ENCODE assay signal across 13 cellular contexts in genomic region chr16:47386201-47386718, GRCh38.
A peak's percentile ranks its signal among the peaks of the same experiment; 100 is the strongest.
DNase-seq lines count a peak whose midpoint lies in the region; ATAC-seq and TF ChIP-seq lines count a peak whose summit lies in the region.
"Had no signal": no experiment of that assay in that cellular context is flagged by ENCODE, and none has a peak within 500 bp of the region (broad histone marks: within the 10 kb centered on the region; RNA-seq: fewer than 3 reads in every experiment).

No MANE protein-coding gene starts in this region.

- H3K4me1 Mint-ChIP-seq in endodermal cell (peaks cover 18% of the 10 kb centered on the region), mesothelial cell of epicardium (peaks cover 41% of the 10 kb centered on the region)
- H3K4me1 Mint-ChIP-seq in stimulated activated naive B cell treated with anti-CD40 and anti-IgM and Interleukin-4, amounts not matched to agents 10 μg/mL and 1 μg/mL and 100 μg/mL, for 72 hours, result peaks cover 0 to 2% of the 10 kb centered on the region in 2 donors

- H3K27ac ChIP-seq in HUES48 (ENCODE audit: low read depth, low read length) (peak overlapping the region; percentile 48), endodermal cell (ENCODE audit: low read depth, low read length) (no peak overlapping the region), lower lobe of right lung (no peak overlapping the region)
- H3K27ac ChIP-seq: BLaER1 treated with 17β-estradiol and CSF1 and Interleukin-3, amounts not matched to agents 10 nM and 100 nM; GM23248 had no signal

- H3K36me3 ChIP-seq in HUES48 (ENCODE audit: control insufficient read depth, insufficient read depth, low read length) (no peaks in the 10 kb centered on the region), endodermal cell (ENCODE audit: control insufficient read depth, insufficient read depth, low read length) (no peaks in the 10 kb centered on the region), lower lobe of right lung (no peaks in the 10 kb centered on the region)

- H3K9ac ChIP-seq in HUES48 (ENCODE audit: low read depth, low read length) (no peak overlapping the region), endodermal cell (ENCODE audit: extremely low read depth, low read length, poor library complexity, severe bottlenecking) (no peak overlapping the region)
- H3K9ac ChIP-seq: BLaER1 treated with 17β-estradiol and CSF1 and Interleukin-3, amounts not matched to agents 10 nM and 100 nM; GM23248 had no signal

- peak overlapping the region; percentile 62 for H3K27ac Mint-ChIP-seq in endodermal cell
- H3K27ac Mint-ChIP-seq in mesothelial cell of epicardium, result peak overlapping the region; percentile 89
- H3K27ac Mint-ChIP-seq in stimulated activated naive B cell treated with anti-CD40 and anti-IgM and Interleukin-4, amounts not matched to agents 10 μg/mL and 1 μg/mL and 100 μg/mL, for 72 hours, result no peak overlapping the region

- H3K27me3 ChIP-seq in HUES48 (ENCODE audit: control insufficient read depth, insufficient read depth, low read length) (no peaks in the 10 kb centered on the region), endodermal cell (ENCODE audit: control insufficient read depth, insufficient read depth, low read length, poor library complexity, severe bottlenecking) (no peaks in the 10 kb centered on the region), lower lobe of right lung (ENCODE audit: low read depth) (no peaks in the 10 kb centered on the region)

- H3K27me3 Mint-ChIP-seq in endodermal cell (ENCODE audit: insufficient read depth), result no peaks in the 10 kb centered on the region
- no peaks in the 10 kb centered on the region for H3K27me3 Mint-ChIP-seq in mesothelial cell of epicardium (ENCODE audit: low read depth)
- no peaks in the 10 kb centered on the region for H3K27me3 Mint-ChIP-seq in stimulated activated naive B cell treated with anti-CD40 and anti-IgM and Interleukin-4, amounts not matched to agents 10 μg/mL and 1 μg/mL and 100 μg/mL, for 72 hours
- H3K27me3 Mint-ChIP-seq: CD4-positive, CD25-positive, alpha-beta regulatory T cell had no signal

- H3K36me3 Mint-ChIP-seq in endodermal cell (ENCODE audit: low read depth) (peaks cover 4% of the 10 kb centered on the region), mesothelial cell of epicardium (no peaks in the 10 kb centered on the region)
- peaks cover 26 to 45% of the 10 kb centered on the region in 2 donors for H3K36me3 Mint-ChIP-seq in stimulated activated naive B cell treated with anti-CD40 and anti-IgM and Interleukin-4, amounts not matched to agents 10 μg/mL and 1 μg/mL and 100 μg/mL, for 72 hours

- ATAC-seq in stimulated activated naive B cell treated with anti-CD40 and anti-IgM and Interleukin-4, amounts not matched to agents 10 μg/mL and 1 μg/mL and 100 μg/mL, for 72 hours (replicated peaks), result no peak
- ATAC-seq in SK-N-SH treated with all-trans-retinoic acid at 6 μM for 48 hours (no peak), lower lobe of right lung (no peak)

- H3K4me1 ChIP-seq in HUES48 (ENCODE audit: control insufficient read depth, insufficient read depth, low read length) (peaks cover 15% of the 10 kb centered on the region), endodermal cell (ENCODE audit: control insufficient read depth, insufficient read depth, low read length) (peaks cover 4% of the 10 kb centered on the region), lower lobe of right lung (no peaks in the 10 kb centered on the region)
- H3K4me1 ChIP-seq: BLaER1 treated with 17β-estradiol and CSF1 and Interleukin-3, amounts not matched to agents 10 nM and 100 nM had no signal

- TF ChIP-seq CTCF in endodermal cell (conservative IDR thresholded peaks at IDR 0.05), result no peak
- no peak for TF ChIP-seq CTCF in mesothelial cell of epicardium (IDR thresholded peaks at IDR 0.05; ENCODE audit: unreplicated experiment)
- no peak for TF ChIP-seq CTCF in lower lobe of right lung (IDR thresholded peaks at IDR 0.05)

- no peak overlapping the region for H3K4me3 ChIP-seq in HUES48 (ENCODE audit: low read depth, low read length)
- no peak overlapping the region for H3K4me3 ChIP-seq in endodermal cell (ENCODE audit: low read length)
- no peak overlapping the region for H3K4me3 ChIP-seq in lower lobe of right lung
- H3K4me3 ChIP-seq: BLaER1 treated with 17β-estradiol and CSF1 and Interleukin-3, amounts not matched to agents 10 nM and 100 nM; GM23248 had no signal

- DNase-seq in ELF-1 (ENCODE audit: low read depth, low spot score) (peak; percentile 17), endodermal cell (no peak), mesothelial cell of epicardium (ENCODE audit: low spot score in 2 of 2, unreplicated experiment in 2 of 2) (no peak), NCI-H128 (lab: John Stamatoyannopoulos, UW; ENCODE audit: unreplicated experiment) (no peak), lower lobe of right lung (no peak)
- no peak for DNase-seq in stimulated activated naive B cell treated with anti-CD40 and anti-IgM and Interleukin-4, amounts not matched to agents 10 μg/mL and 1 μg/mL and 100 μg/mL, for 72 hours
- DNase-seq: ACHN; CD4-positive, CD25-positive, alpha-beta regulatory T cell; GM23248; H7 had no signal

- H3K9me3 ChIP-seq in HUES48 (ENCODE audit: control insufficient read depth, insufficient read depth, low read length) (no peaks in the 10 kb centered on the region), endodermal cell (ENCODE audit: control insufficient read depth, low read length) (no peaks in the 10 kb centered on the region), lower lobe of right lung (no peaks in the 10 kb centered on the region)
- H3K9me3 ChIP-seq: BLaER1 treated with 17β-estradiol and CSF1 and Interleukin-3, amounts not matched to agents 10 nM and 100 nM had no signal

- H3K9me3 Mint-ChIP-seq in endodermal cell, result no peaks in the 10 kb centered on the region
- H3K9me3 Mint-ChIP-seq in mesothelial cell of epicardium, result peaks cover 4% of the 10 kb centered on the region
- no peaks in the 10 kb centered on the region for H3K9me3 Mint-ChIP-seq in stimulated activated naive B cell treated with anti-CD40 and anti-IgM and Interleukin-4, amounts not matched to agents 10 μg/mL and 1 μg/mL and 100 μg/mL, for 72 hours
- H3K9me3 Mint-ChIP-seq: CD4-positive, CD25-positive, alpha-beta regulatory T cell had no signal

- WGBS in endodermal cell (ENCODE audit: insufficient coverage in 1 of 2, insufficient read length in 1 of 2), 2 experiments, result 89 to 93% methylated on average over 3 to 5 of the region's 5 CpGs

- no peak overlapping the region for H3K4me3 Mint-ChIP-seq in endodermal cell
- H3K4me3 Mint-ChIP-seq in mesothelial cell of epicardium, result no peak overlapping the region
- H3K4me3 Mint-ChIP-seq in stimulated activated naive B cell treated with anti-CD40 and anti-IgM and Interleukin-4, amounts not matched to agents 10 μg/mL and 1 μg/mL and 100 μg/mL, for 72 hours, result no peak overlapping the region
- H3K4me3 Mint-ChIP-seq: CD4-positive, CD25-positive, alpha-beta regulatory T cell had no signal

- intact Hi-C loops in lower lobe of right lung (cut with DNase I), result no loop called here

TF ChIP-seq in SK-N-SH treated with all-trans-retinoic acid at 6 μM for 48 hours, 23 proteins besides CTCF, POLR2A, EP300 and RAD21:
- TF ChIP-seq CSRNP3 (CRISPR knock-in tag; IDR thresholded peaks at IDR 0.05) (no peak), ZNF565 (CRISPR knock-in tag; conservative IDR thresholded peaks at IDR 0.05; ENCODE audit: low read depth) (no peak), CREB5 (CRISPR knock-in tag; IDR thresholded peaks at IDR 0.05; ENCODE audit: low read depth) (no peak), ARNTL (CRISPR knock-in tag; IDR thresholded peaks at IDR 0.05; ENCODE audit: borderline replicate concordance, low read depth) (no peak), GLIS3 (CRISPR knock-in tag; IDR thresholded peaks at IDR 0.05) (no peak), ISL1 (CRISPR knock-in tag; IDR thresholded peaks at IDR 0.05) (no peak), ESRRG (CRISPR knock-in tag; IDR thresholded peaks at IDR 0.05) (no peak), POU6F1 (CRISPR knock-in tag; IDR thresholded peaks at IDR 0.05; ENCODE audit: borderline replicate concordance, low read depth) (no peak), OSR1 (CRISPR knock-in tag; IDR thresholded peaks at IDR 0.05) (no peak), ZFP3 (CRISPR knock-in tag; IDR thresholded peaks at IDR 0.05) (no peak)
